21 cellular contexts compared by ENCODE assay signal in the genomic region with DNA sequence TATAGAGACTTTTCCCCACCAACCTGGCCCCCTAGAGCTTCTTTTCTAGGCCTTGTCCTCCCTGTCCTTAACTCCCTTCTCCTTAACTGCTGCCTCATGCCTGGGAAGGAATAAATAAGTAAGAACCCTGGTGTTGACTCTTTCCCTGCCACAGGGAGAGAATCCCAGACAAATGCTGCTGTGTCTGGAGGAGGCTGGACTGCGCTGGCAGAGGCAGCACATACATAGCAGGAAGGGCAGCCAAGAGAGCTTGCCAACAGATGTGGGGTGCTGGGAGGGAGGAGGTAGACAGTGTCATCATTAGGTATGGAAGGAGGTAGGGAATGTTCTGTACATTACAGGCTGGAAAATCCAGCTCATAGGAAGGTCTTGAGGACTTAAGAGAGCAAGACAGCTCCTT.
DNase-seq lines count a peak whose midpoint lies in the region; ATAC-seq and TF ChIP-seq lines count a peak whose summit lies in the region.
"Had no signal": no experiment of that assay in that cellular context is flagged by ENCODE, and none has a peak within 500 bp of the region (broad histone marks: within the 10 kb centered on the region; RNA-seq: fewer than 3 reads in every experiment).

No MANE protein-coding gene starts in this region.

- peak; percentile 40 for DNase-seq in AG08395 (ENCODE audit: low spot score)
- no peak for DNase-seq in HFFc6
- peak; percentile 42 for DNase-seq in astrocyte of the hippocampus (ENCODE audit: low read depth, low spot score)
- no peak for DNase-seq in NCI-H2081 (lab: John Stamatoyannopoulos, UW)
- no peak for DNase-seq in NCI-H2029 (lab: John Stamatoyannopoulos, UW)
- DNase-seq: activated naive CD4-positive, alpha-beta T cell; activated T-cell treated with anti-CD3 and anti-CD28 coated beads, Interleukin-2, amount 50 U/mL, for 4 hours; adrenal gland; EL; HCEC 1CT; head of caudate nucleus; naive thymus-derived CD4-positive, alpha-beta T cell; NCI-H1417; retina; stimulated activated CD4-positive, alpha-beta T cell treated with anti-CD3 and anti-CD28 coated beads, Interleukin-4, amount 100 ng/mL, for 1 hour; stimulated activated naive B cell treated with anti-CD40 and anti-IgM and Interleukin-4, amounts not matched to agents 10 μg/mL and 1 μg/mL and 100 μg/mL, for 72 hours; T-helper 17 cell had no signal

- ATAC-seq in GM18505 (IDR thresholded peaks at IDR 0.05; ENCODE audit: unreplicated experiment) (no peak), GM19467 (IDR thresholded peaks at IDR 0.05; ENCODE audit: unreplicated experiment) (no peak)
- ATAC-seq: activated T-cell treated with anti-CD3 and anti-CD28 coated beads, Interleukin-2, amount 50 U/mL, for 4 hours; naive thymus-derived CD4-positive, alpha-beta T cell; stimulated activated naive B cell treated with anti-CD40 and anti-IgM and Interleukin-4, amounts not matched to agents 10 μg/mL and 1 μg/mL and 100 μg/mL, for 72 hours; T-helper 17 cell had no signal

- no peak for TF ChIP-seq POLR2A in GM18505 (IDR thresholded peaks at IDR 0.05; ENCODE audit: borderline replicate concordance, extremely low read depth, insufficient read depth, insufficient read length)

- H3K36me3 Mint-ChIP-seq in HFFc6 (ENCODE audit: low read depth), result no peaks in the 10 kb centered on the region
- peaks cover 10% of the 10 kb centered on the region for H3K36me3 Mint-ChIP-seq in nephron (ENCODE audit: low read depth)
- H3K36me3 Mint-ChIP-seq: naive thymus-derived CD4-positive, alpha-beta T cell; stimulated activated naive B cell treated with anti-CD40 and anti-IgM and Interleukin-4, amounts not matched to agents 10 μg/mL and 1 μg/mL and 100 μg/mL, for 72 hours had no signal

- TF ChIP-seq CTCF in HFFc6 (IDR thresholded peaks at IDR 0.05) (no peak), nephron (IDR thresholded peaks at IDR 0.05; ENCODE audit: unreplicated experiment in 3 of 3) (no peak)

- 0 out of 2 replicates have a peak overlapping the region, but pooled peaks have one; percentile 2 for H3K27ac Mint-ChIP-seq in HFFc6
- H3K27ac Mint-ChIP-seq in nephron, result peak overlapping the region; percentile 8 to 15 (median 12)
- H3K27ac Mint-ChIP-seq: dendritic cell treated with granulocyte-macrophage colony-stimulating factor and Interleukin-4, amounts not matched to agents 40 ng/mL and 50 ng/mL, for 4 days; naive thymus-derived CD4-positive, alpha-beta T cell; stimulated activated naive B cell treated with anti-CD40 and anti-IgM and Interleukin-4, amounts not matched to agents 10 μg/mL and 1 μg/mL and 100 μg/mL, for 72 hours; T-helper 17 cell had no signal

- H3K27me3 Mint-ChIP-seq in HFFc6 (ENCODE audit: insufficient read depth) (no peaks in the 10 kb centered on the region), nephron (ENCODE audit: low read depth) (no peaks in the 10 kb centered on the region)
- H3K27me3 Mint-ChIP-seq: dendritic cell treated with granulocyte-macrophage colony-stimulating factor and Interleukin-4, amounts not matched to agents 40 ng/mL and 50 ng/mL, for 4 days had no signal

- H3K9me3 Mint-ChIP-seq in HFFc6, result no peaks in the 10 kb centered on the region
- H3K9me3 Mint-ChIP-seq in nephron, result no peaks in the 10 kb centered on the region
- H3K9me3 Mint-ChIP-seq: activated T-cell treated with anti-CD3 and anti-CD28 coated beads, Interleukin-2, amount 50 U/mL, for 4 hours had no signal

- no peak overlapping the region; the same call in 1 of the 2 replicates for H3K4me3 Mint-ChIP-seq in HFFc6
- no peak overlapping the region for H3K4me3 Mint-ChIP-seq in nephron
- H3K4me3 Mint-ChIP-seq: activated T-cell treated with anti-CD3 and anti-CD28 coated beads, Interleukin-2, amount 50 U/mL, for 4 hours; dendritic cell treated with granulocyte-macrophage colony-stimulating factor and Interleukin-4, amounts not matched to agents 40 ng/mL and 50 ng/mL, for 4 days; naive thymus-derived CD4-positive, alpha-beta T cell; stimulated activated naive B cell treated with anti-CD40 and anti-IgM and Interleukin-4, amounts not matched to agents 10 μg/mL and 1 μg/mL and 100 μg/mL, for 72 hours; T-helper 17 cell had no signal

- no peaks in the 10 kb centered on the region for H3K4me1 Mint-ChIP-seq in HFFc6 (ENCODE audit: low read depth)
- peaks cover 5% of the 10 kb centered on the region for H3K4me1 Mint-ChIP-seq in nephron
- H3K4me1 Mint-ChIP-seq: naive thymus-derived CD4-positive, alpha-beta T cell; stimulated activated naive B cell treated with anti-CD40 and anti-IgM and Interleukin-4, amounts not matched to agents 10 μg/mL and 1 μg/mL and 100 μg/mL, for 72 hours; T-helper 17 cell had no signal

Comparison
In these comparisons a context has a peak if more than half of its experiments do, and no peak if none do; other contexts are left out.
1. DNase-seq: peak in AG08395 (single experiment) and astrocyte of the hippocampus (single experiment); none in HFFc6 (single experiment), NCI-H2081 (0 of 2) and NCI-H2029 (single experiment).